Comparison of ENCODE assay signal across 1 cellular context in the genomic region with DNA sequence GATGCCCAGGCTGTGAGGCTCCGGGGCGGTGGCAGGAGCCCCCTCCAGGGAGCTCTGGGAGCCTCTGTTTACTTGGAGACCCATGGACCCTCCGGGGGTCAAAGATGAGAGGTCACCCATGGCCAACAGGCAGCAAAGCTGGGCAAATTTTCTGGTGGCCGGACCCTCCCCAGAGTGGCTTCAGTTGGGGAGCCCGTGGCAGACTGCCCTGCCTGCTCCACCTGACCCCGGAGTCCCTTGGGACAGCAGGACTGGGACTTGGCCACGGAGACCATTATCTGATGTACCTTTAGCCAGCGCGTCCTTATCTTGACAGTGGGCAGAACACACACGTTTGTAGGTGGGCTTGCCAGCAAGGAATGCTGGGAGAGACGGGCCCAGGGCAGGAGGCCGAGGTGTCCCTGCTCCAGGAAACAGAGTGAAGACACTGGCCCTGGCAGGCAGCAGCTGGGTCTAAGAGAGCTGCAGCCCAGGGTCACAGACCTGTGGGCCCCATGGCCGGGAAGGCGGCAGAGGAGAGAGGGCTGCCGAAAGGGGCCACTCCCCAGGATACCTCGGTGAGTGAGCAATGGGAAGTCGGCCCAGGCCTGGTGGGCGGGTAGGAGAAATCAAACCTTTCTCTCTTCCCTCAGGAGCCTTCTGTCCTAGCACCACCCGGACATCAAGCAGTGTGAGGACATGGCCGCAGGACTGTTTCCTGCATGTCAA.
TF ChIP-seq lines count a peak whose summit lies in the region.

A gene (minus strand): TSS at position 280 of the 708 bp plus-strand sequence. CDS start 160 bp downstream, at position 120.
A gene (plus strand): TSS at position 412 of the 708 bp plus-strand sequence. CDS start 83 bp downstream, at position 495.

TF ChIP-seq in HepG2, 621 proteins besides CTCF, POLR2A, EP300 and RAD21 (continued from another document and continues in another):
- TF ChIP-seq, protein P1, sequence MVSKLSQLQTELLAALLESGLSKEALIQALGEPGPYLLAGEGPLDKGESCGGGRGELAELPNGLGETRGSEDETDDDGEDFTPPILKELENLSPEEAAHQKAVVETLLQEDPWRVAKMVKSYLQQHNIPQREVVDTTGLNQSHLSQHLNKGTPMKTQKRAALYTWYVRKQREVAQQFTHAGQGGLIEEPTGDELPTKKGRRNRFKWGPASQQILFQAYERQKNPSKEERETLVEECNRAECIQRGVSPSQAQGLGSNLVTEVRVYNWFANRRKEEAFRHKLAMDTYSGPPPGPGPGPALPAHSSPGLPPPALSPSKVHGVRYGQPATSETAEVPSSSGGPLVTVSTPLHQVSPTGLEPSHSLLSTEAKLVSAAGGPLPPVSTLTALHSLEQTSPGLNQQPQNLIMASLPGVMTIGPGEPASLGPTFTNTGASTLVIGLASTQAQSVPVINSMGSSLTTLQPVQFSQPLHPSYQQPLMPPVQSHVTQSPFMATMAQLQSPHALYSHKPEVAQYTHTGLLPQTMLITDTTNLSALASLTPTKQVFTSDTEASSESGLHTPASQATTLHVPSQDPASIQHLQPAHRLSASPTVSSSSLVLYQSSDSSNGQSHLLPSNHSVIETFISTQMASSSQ (IDR thresholded peaks at IDR 0.05; ENCODE audit: low read depth) = peak; percentile 36; the same call in 1 of the 2 replicates
- TF ChIP-seq, protein P1 (CRISPR knock-in tag; IDR thresholded peaks at IDR 0.05; ENCODE audit: borderline replicate concordance) = no peak
- TF ChIP-seq, protein P2, sequence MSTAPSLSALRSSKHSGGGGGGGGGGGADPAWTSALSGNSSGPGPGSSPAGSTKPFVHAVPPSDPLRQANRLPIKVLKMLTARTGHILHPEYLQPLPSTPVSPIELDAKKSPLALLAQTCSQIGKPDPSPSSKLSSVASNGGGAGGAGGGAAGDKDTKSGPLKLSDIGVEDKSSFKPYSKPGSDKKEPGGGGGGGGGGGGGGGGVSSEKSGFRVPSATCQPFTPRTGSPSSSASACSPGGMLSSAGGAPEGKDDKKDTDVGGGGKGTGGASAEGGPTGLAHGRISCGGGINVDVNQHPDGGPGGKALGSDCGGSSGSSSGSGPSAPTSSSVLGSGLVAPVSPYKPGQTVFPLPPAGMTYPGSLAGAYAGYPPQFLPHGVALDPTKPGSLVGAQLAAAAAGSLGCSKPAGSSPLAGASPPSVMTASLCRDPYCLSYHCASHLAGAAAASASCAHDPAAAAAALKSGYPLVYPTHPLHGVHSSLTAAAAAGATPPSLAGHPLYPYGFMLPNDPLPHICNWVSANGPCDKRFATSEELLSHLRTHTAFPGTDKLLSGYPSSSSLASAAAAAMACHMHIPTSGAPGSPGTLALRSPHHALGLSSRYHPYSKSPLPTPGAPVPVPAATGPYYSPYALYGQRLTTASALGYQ (CRISPR knock-in tag; IDR thresholded peaks at IDR 0.05) = peak; percentile 84; the same call in 1 of the 2 replicates
- TF ChIP-seq NFIC (IDR thresholded peaks at IDR 0.05; ENCODE audit: low read length) (no peak), PAF1 (CRISPR knock-in tag; IDR thresholded peaks at IDR 0.05) (no peak), ZNF235 (CRISPR knock-in tag; IDR thresholded peaks at IDR 0.05; ENCODE audit: borderline replicate concordance) (peak; percentile 79; the same call in 1 of the 2 replicates), TGIF2 (CRISPR knock-in tag; IDR thresholded peaks at IDR 0.05) (peak; percentile 51; the same call in 1 of the 2 replicates), ZNF333 (CRISPR knock-in tag; IDR thresholded peaks at IDR 0.05; ENCODE audit: borderline replicate concordance) (peak; percentile 52; the same call in 1 of the 2 replicates), GPN1 (CRISPR knock-in tag; IDR thresholded peaks at IDR 0.05; ENCODE audit: borderline replicate concordance) (no peak; the same call in 1 of the 2 replicates), ZNF468 (CRISPR knock-in tag; IDR thresholded peaks at IDR 0.05) (no peak), MBNL3 (CRISPR knock-in tag; conservative IDR thresholded peaks at IDR 0.05) (no peak), ELF3 (CRISPR knock-in tag; IDR thresholded peaks at IDR 0.05) (peak; percentile 55), SIN3B (IDR thresholded peaks at IDR 0.05; ENCODE audit: low read length) (peak; percentile 45; the same call in 1 of the 2 replicates), ZNF264 (CRISPR knock-in tag; IDR thresholded peaks at IDR 0.05) (peak; percentile 66; the same call in 1 of the 2 replicates), AGO1 (IDR thresholded peaks at IDR 0.05; ENCODE audit: low read depth, low read length, poor library complexity, severe bottlenecking) (peak; percentile 73), ARNTL (CRISPR knock-in tag; IDR thresholded peaks at IDR 0.05) (peak; percentile 29; the same call in 1 of the 2 replicates), SMC3 (IDR thresholded peaks at IDR 0.05; ENCODE audit: low read length) (0 out of 2 replicates have a peak, but pooled peaks have one; percentile 0), TEAD3 (CRISPR knock-in tag; optimal IDR thresholded peaks at IDR 0.05; ENCODE audit: borderline replicate concordance) (peak; percentile 20), ASH2L (IDR thresholded peaks at IDR 0.05; ENCODE audit: insufficient read length, low read depth, low read length) (peak; percentile 61), THYN1 (CRISPR knock-in tag; IDR thresholded peaks at IDR 0.05; ENCODE audit: borderline replicate concordance, low read depth) (no peak), SP4 (CRISPR knock-in tag; IDR thresholded peaks at IDR 0.05) (peak; percentile 74; the same call in 1 of the 2 replicates), ZFP41 (CRISPR knock-in tag; IDR thresholded peaks at IDR 0.05; ENCODE audit: borderline replicate concordance) (no peak), ZSCAN30 (CRISPR knock-in tag; IDR thresholded peaks at IDR 0.05) (0 out of 2 replicates have a peak, but pooled peaks have one; percentile 62), ERF (CRISPR knock-in tag; IDR thresholded peaks at IDR 0.05) (peak; percentile 20; the same call in 1 of the 2 replicates), KAT7 (CRISPR knock-in tag; IDR thresholded peaks at IDR 0.05; ENCODE audit: borderline replicate concordance) (peak; percentile 43; the same call in 1 of the 2 replicates), ZNF329 (CRISPR knock-in tag; IDR thresholded peaks at IDR 0.05; ENCODE audit: low read depth) (no peak), ZNF737 (CRISPR knock-in tag; IDR thresholded peaks at IDR 0.05; ENCODE audit: borderline replicate concordance) (peak; percentile 89; the same call in 1 of the 2 replicates), ZNF672 (CRISPR knock-in tag; IDR thresholded peaks at IDR 0.05) (no peak), MLLT10 (CRISPR knock-in tag; IDR thresholded peaks at IDR 0.05) (no peak), NCOR1 (IDR thresholded peaks at IDR 0.05; ENCODE audit: borderline replicate concordance, low read length) (no peak), ZNF564 (CRISPR knock-in tag; IDR thresholded peaks at IDR 0.05) (no peak), BCL6 (CRISPR knock-in tag; IDR thresholded peaks at IDR 0.05) (0 out of 2 replicates have a peak, but pooled peaks have one; percentile 17), TOPORS (CRISPR knock-in tag; IDR thresholded peaks at IDR 0.05) (peak; percentile 60; the same call in 1 of the 2 replicates), KMT2A (CRISPR knock-in tag; IDR thresholded peaks at IDR 0.05) (no peak; the same call in none of the 2 replicates), AHR (CRISPR knock-in tag; IDR thresholded peaks at IDR 0.05) (peak; percentile 25; the same call in 1 of the 2 replicates), U2AF1 (optimal IDR thresholded peaks at IDR 0.05; ENCODE audit: low read depth, low read length) (no peak)
- TF ChIP-seq, protein P3, sequence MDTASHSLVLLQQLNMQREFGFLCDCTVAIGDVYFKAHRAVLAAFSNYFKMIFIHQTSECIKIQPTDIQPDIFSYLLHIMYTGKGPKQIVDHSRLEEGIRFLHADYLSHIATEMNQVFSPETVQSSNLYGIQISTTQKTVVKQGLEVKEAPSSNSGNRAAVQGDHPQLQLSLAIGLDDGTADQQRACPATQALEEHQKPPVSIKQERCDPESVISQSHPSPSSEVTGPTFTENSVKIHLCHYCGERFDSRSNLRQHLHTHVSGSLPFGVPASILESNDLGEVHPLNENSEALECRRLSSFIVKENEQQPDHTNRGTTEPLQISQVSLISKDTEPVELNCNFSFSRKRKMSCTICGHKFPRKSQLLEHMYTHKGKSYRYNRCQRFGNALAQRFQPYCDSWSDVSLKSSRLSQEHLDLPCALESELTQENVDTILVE (CRISPR knock-in tag; IDR thresholded peaks at IDR 0.05) = peak; percentile 63; the same call in 1 of the 2 replicates
- TF ChIP-seq, protein P4, sequence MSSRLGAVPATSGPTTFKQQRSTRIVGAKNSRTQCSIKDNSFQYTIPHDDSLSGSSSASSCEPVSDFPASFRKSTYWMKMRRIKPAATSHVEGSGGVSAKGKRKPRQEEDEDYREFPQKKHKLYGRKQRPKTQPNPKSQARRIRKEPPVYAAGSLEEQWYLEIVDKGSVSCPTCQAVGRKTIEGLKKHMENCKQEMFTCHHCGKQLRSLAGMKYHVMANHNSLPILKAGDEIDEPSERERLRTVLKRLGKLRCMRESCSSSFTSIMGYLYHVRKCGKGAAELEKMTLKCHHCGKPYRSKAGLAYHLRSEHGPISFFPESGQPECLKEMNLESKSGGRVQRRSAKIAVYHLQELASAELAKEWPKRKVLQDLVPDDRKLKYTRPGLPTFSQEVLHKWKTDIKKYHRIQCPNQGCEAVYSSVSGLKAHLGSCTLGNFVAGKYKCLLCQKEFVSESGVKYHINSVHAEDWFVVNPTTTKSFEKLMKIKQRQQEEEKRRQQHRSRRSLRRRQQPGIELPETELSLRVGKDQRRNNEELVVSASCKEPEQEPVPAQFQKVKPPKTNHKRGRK (CRISPR knock-in tag; IDR thresholded peaks at IDR 0.05) = no peak
- TF ChIP-seq, protein P5, sequence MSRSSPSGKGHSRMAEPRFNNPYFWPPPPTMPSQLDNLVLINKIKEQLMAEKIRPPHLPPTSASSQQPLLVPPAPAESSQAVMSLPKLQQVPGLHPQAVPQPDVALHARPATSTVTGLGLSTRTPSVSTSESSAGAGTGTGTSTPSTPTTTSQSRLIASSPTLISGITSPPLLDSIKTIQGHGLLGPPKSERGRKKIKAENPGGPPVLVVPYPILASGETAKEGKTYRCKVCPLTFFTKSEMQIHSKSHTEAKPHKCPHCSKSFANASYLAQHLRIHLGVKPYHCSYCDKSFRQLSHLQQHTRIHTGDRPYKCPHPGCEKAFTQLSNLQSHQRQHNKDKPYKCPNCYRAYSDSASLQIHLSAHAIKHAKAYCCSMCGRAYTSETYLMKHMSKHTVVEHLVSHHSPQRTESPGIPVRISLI (CRISPR knock-in tag; IDR thresholded peaks at IDR 0.05; ENCODE audit: borderline replicate concordance) = 0 out of 2 replicates have a peak, but pooled peaks have one; percentile 10
- TF ChIP-seq, protein P6, sequence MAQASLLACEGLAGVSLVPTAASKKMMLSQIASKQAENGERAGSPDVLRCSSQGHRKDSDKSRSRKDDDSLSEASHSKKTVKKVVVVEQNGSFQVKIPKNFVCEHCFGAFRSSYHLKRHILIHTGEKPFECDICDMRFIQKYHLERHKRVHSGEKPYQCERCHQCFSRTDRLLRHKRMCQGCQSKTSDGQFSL (CRISPR knock-in tag; IDR thresholded peaks at IDR 0.05) = peak; percentile 16; the same call in 1 of the 2 replicates
- TF ChIP-seq, protein P7, sequence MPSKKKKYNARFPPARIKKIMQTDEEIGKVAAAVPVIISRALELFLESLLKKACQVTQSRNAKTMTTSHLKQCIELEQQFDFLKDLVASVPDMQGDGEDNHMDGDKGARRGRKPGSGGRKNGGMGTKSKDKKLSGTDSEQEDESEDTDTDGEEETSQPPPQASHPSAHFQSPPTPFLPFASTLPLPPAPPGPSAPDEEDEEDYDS (CRISPR knock-in tag; IDR thresholded peaks at IDR 0.05) = peak; percentile 65
- TF ChIP-seq, protein P8, sequence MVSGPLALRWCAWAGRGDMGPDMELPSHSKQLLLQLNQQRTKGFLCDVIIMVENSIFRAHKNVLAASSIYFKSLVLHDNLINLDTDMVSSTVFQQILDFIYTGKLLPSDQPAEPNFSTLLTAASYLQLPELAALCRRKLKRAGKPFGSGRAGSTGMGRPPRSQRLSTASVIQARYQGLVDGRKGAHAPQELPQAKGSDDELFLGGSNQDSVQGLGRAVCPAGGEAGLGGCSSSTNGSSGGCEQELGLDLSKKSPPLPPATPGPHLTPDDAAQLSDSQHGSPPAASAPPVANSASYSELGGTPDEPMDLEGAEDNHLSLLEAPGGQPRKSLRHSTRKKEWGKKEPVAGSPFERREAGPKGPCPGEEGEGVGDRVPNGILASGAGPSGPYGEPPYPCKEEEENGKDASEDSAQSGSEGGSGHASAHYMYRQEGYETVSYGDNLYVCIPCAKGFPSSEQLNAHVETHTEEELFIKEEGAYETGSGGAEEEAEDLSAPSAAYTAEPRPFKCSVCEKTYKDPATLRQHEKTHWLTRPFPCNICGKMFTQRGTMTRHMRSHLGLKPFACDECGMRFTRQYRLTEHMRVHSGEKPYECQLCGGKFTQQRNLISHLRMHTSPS (CRISPR knock-in tag; IDR thresholded peaks at IDR 0.05; ENCODE audit: low read depth) = peak; percentile 17
- TF ChIP-seq, protein P9, sequence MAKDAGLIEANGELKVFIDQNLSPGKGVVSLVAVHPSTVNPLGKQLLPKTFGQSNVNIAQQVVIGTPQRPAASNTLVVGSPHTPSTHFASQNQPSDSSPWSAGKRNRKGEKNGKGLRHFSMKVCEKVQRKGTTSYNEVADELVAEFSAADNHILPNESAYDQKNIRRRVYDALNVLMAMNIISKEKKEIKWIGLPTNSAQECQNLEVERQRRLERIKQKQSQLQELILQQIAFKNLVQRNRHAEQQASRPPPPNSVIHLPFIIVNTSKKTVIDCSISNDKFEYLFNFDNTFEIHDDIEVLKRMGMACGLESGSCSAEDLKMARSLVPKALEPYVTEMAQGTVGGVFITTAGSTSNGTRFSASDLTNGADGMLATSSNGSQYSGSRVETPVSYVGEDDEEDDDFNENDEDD (CRISPR knock-in tag; IDR thresholded peaks at IDR 0.05; ENCODE audit: borderline replicate concordance) = no peak; the same call in 1 of the 2 replicates
- TF ChIP-seq, protein P10, sequence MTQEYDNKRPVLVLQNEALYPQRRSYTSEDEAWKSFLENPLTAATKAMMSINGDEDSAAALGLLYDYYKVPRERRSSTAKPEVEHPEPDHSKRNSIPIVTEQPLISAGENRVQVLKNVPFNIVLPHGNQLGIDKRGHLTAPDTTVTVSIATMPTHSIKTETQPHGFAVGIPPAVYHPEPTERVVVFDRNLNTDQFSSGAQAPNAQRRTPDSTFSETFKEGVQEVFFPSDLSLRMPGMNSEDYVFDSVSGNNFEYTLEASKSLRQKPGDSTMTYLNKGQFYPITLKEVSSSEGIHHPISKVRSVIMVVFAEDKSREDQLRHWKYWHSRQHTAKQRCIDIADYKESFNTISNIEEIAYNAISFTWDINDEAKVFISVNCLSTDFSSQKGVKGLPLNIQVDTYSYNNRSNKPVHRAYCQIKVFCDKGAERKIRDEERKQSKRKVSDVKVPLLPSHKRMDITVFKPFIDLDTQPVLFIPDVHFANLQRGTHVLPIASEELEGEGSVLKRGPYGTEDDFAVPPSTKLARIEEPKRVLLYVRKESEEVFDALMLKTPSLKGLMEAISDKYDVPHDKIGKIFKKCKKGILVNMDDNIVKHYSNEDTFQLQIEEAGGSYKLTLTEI (CRISPR knock-in tag; conservative IDR thresholded peaks at IDR 0.05) = no peak
